ENCODE assay signal across 14 cellular contexts in the genomic region with DNA sequence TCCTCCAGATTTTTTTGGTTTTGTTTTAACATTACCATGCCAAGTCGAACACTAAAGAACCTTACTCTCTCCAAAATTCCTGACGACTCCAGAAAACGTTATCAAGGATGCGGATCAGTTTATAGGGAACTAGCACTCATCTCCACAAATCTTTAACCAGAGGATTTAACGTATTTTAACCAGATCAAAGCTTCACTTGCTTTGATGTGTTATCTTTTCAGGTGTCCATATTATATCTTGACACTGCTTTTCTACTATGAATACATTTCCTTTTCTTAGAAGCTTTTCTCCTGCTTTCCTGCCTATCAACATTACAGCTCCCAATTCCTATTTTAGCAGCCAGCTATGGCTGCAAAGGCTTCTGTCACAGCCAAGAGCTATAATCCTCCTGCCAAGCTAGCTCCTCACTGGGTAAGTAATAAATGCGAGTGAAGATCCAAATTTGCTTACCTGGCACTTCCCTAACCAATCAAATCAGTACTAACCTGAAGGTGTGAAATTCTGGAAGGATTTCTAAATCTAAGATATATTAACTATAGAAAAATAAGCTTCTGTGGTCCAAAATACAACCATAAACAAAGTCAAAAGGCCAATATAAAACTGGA.
"Had no signal": no experiment of that assay in that cellular context is flagged by ENCODE, and none has a peak within 500 bp of the region (broad histone marks: within the 10 kb centered on the region; RNA-seq: fewer than 3 reads in every experiment).

No MANE protein-coding gene starts in this region.

- H3K27me3 ChIP-seq: gastroesophageal sphincter, ovary, thyroid gland, vagina had no signal

- H3K4me3 Mint-ChIP-seq: activated CD4-positive, alpha-beta memory T cell treated with anti-CD3 and anti-CD28 coated beads, Interleukin-2, amount 10 ng/mL, durations not matched to agents 7 days and 5 days; activated naive CD8-positive, alpha-beta T cell treated with anti-CD3 and anti-CD28 coated beads, Interleukin-2, amount 10 ng/mL, durations not matched to agents 7 days and 5 days; activated T-cell treated with anti-CD3 and anti-CD28 coated beads, Interleukin-2, amount 50 U/mL, for 72 hours; nephron; stimulated activated naive CD8-positive, alpha-beta T cell treated with anti-CD3 and anti-CD28 coated beads, Interleukin-15, amount 100 ng/mL, for 72 hours had no signal

- H3K27ac Mint-ChIP-seq: activated CD4-positive, alpha-beta memory T cell treated with anti-CD3 and anti-CD28 coated beads, Interleukin-2, amount 10 ng/mL, durations not matched to agents 7 days and 5 days; activated naive CD8-positive, alpha-beta T cell treated with anti-CD3 and anti-CD28 coated beads, Interleukin-2, amount 10 ng/mL, durations not matched to agents 7 days and 5 days; activated T-cell treated with anti-CD3 and anti-CD28 coated beads, Interleukin-2, amount 50 U/mL, for 72 hours; nephron; stimulated activated naive CD8-positive, alpha-beta T cell treated with anti-CD3 and anti-CD28 coated beads, Interleukin-15, amount 100 ng/mL, for 72 hours had no signal

- ATAC-seq: activated T-cell treated with anti-CD3 and anti-CD28 coated beads, Interleukin-2, amount 50 U/mL, for 72 hours; gastroesophageal sphincter; stimulated activated naive CD8-positive, alpha-beta T cell treated with anti-CD3 and anti-CD28 coated beads, Interleukin-15, amount 100 ng/mL, for 72 hours had no signal

- H3K27ac ChIP-seq: ovary, thyroid gland, vagina had no signal

- H3K36me3 Mint-ChIP-seq: activated naive CD8-positive, alpha-beta T cell treated with anti-CD3 and anti-CD28 coated beads, Interleukin-2, amount 10 ng/mL, durations not matched to agents 7 days and 5 days had no signal

- H3K9me3 Mint-ChIP-seq: activated CD4-positive, alpha-beta memory T cell treated with anti-CD3 and anti-CD28 coated beads, Interleukin-2, amount 10 ng/mL, durations not matched to agents 7 days and 5 days; activated naive CD8-positive, alpha-beta T cell treated with anti-CD3 and anti-CD28 coated beads, Interleukin-2, amount 10 ng/mL, durations not matched to agents 7 days and 5 days; activated T-cell treated with anti-CD3 and anti-CD28 coated beads, Interleukin-2, amount 50 U/mL, for 72 hours; nephron; stimulated activated naive CD8-positive, alpha-beta T cell treated with anti-CD3 and anti-CD28 coated beads, Interleukin-15, amount 100 ng/mL, for 72 hours had no signal

- DNase-seq: activated CD4-positive, alpha-beta memory T cell treated with anti-CD3 and anti-CD28 coated beads, Interleukin-2, amount 10 ng/mL, durations not matched to agents 7 days and 5 days; activated gamma-delta T cell treated with Interleukin-2 at 50 U/mL for 16 hours; activated naive CD8-positive, alpha-beta T cell treated with anti-CD3 and anti-CD28 coated beads, Interleukin-2, amount 10 ng/mL, durations not matched to agents 7 days and 5 days; activated T-cell treated with anti-CD3 and anti-CD28 coated beads, Interleukin-2, amount 50 U/mL, for 72 hours; central memory CD4-positive, alpha-beta T cell; ovary; stimulated activated CD4-positive, alpha-beta T cell treated with anti-CD3 and anti-CD28 coated beads, Interleukin-15, amount 100 ng/mL, for 24 hours; stimulated activated CD4-positive, alpha-beta T cell treated with anti-CD3 and anti-CD28 coated beads, Interleukin-4, amount 100 ng/mL, for 24 hours; stimulated activated naive CD8-positive, alpha-beta T cell treated with anti-CD3 and anti-CD28 coated beads, Interleukin-15, amount 100 ng/mL, for 72 hours; T-helper 9 cell; thyroid gland had no signal

- H3K9me3 ChIP-seq: gastroesophageal sphincter, ovary, thyroid gland, vagina had no signal

- H3K36me3 ChIP-seq: ovary, thyroid gland had no signal

- H3K27me3 Mint-ChIP-seq: activated CD4-positive, alpha-beta memory T cell treated with anti-CD3 and anti-CD28 coated beads, Interleukin-2, amount 10 ng/mL, durations not matched to agents 7 days and 5 days had no signal

- H3K4me3 ChIP-seq: gastroesophageal sphincter, ovary, thyroid gland, vagina had no signal
